ENCODE assay signal across 18 cellular contexts in genomic region chr10:122931088-122931958, GRCh38. TPM values are rescaled to one million over a fixed set of nuclear protein-coding genes. Genes with fewer than 3 reads are reported as not detected.
"Had no signal": no experiment of that assay in that cellular context is flagged by ENCODE, and none has a peak within 500 bp of the region (broad histone marks: within the 10 kb centered on the region; RNA-seq: fewer than 3 reads in every experiment).

No MANE protein-coding gene starts in this region.

- H3K4me3 ChIP-seq: ascending aorta, left lung, neural progenitor cell, pancreas, sigmoid colon, stomach, testis had no signal

- DNase-seq: activated CD4-positive, alpha-beta T cell treated with anti-CD3 and anti-CD28 coated beads for 1 hour; activated CD4-positive, alpha-beta T cell treated with anti-CD3 and anti-CD28 coated beads, Interleukin-2, amount 50 U/mL, for 4 hours; activated naive CD4-positive, alpha-beta T cell treated with anti-CD3 and anti-CD28 coated beads for 36 hours; activated naive CD8-positive, alpha-beta T cell treated with anti-CD3 and anti-CD28 coated beads, Interleukin-2, amount 50 U/mL, for 24 hours; activated T-cell treated with anti-CD3 and anti-CD28 coated beads for 4 hours; islet precursor cell; left lung; naive B cell; pancreas; sigmoid colon; stimulated activated CD4-positive, alpha-beta T cell treated with anti-CD3 and anti-CD28 coated beads, Interleukin-1b, Interleukin-23, amount 100 ng/mL, for 48 hours; stomach; testis had no signal

- H3K4me1 ChIP-seq: ascending aorta, left lung, neural progenitor cell, pancreas, sigmoid colon, testis had no signal

- H3K27ac ChIP-seq: ascending aorta, left lung, neural progenitor cell, pancreas, sigmoid colon, stomach, testis had no signal

- ATAC-seq: activated naive CD8-positive, alpha-beta T cell treated with anti-CD3 and anti-CD28 coated beads, Interleukin-2, amount 50 U/mL, for 24 hours; activated T-helper 17 cell treated with anti-CD3 and anti-CD28 coated beads, Interleukin-2, amount 50 U/mL, for 72 hours; left lung; pancreas had no signal

- H3K4me2 ChIP-seq: neural progenitor cell had no signal

- H2AFZ ChIP-seq: neural progenitor cell had no signal

- H3K9ac ChIP-seq: neural progenitor cell had no signal

- H3K9me3 ChIP-seq: ascending aorta, left lung, pancreas, sigmoid colon, stomach, testis had no signal

- H3K27me3 ChIP-seq: ascending aorta, left lung, neural progenitor cell, pancreas, sigmoid colon, stomach, testis had no signal

RNA-seq across cellular contexts. Expression of gene FAM24A, which starts 20.9 kb away (rescaled TPM):
- total RNA-seq: activated naive CD4-positive, alpha-beta T cell treated with anti-CD3 and anti-CD28 coated beads for 36 hours; activated T-helper 17 cell treated with anti-CD3 and anti-CD28 coated beads, Interleukin-2, amount 50 U/mL, for 72 hours; ascending aorta; left lung; mononuclear cell; pancreas; sigmoid colon; stomach; ureter had no signal

RNA-seq across cellular contexts. Expression of gene PSTK, which starts 48.9 kb away (rescaled TPM):
- total RNA-seq: ascending aorta had no signal

RNA-seq across cellular contexts. Expression of gene FAM24B, which starts 51.9 kb away (rescaled TPM):
- total RNA-seq: ascending aorta had no signal
